In genomic region chr14:93094121-93094918, GRCh38 we compare ENCODE assay signal across 26 cellular contexts. TPM values are rescaled to one million over a fixed set of nuclear protein-coding genes. Genes with fewer than 3 reads are reported as not detected.
DNase-seq lines count a peak whose midpoint lies in the region; ATAC-seq and TF ChIP-seq lines count a peak whose summit lies in the region.
"Had no signal": no experiment of that assay in that cellular context is flagged by ENCODE, and none has a peak within 500 bp of the region (broad histone marks: within the 10 kb centered on the region; RNA-seq: fewer than 3 reads in every experiment).

No MANE protein-coding gene starts in this region.

- TF ChIP-seq CTCF in GM23338 (conservative IDR thresholded peaks at IDR 0.05; ENCODE audit: low read depth in 2 of 2) (no peak), body of pancreas (IDR thresholded peaks at IDR 0.05) (no peak)

- peaks cover 0 to 2% (median 0%) of the 10 kb centered on the region in 7 donors for H3K9me3 Mint-ChIP-seq in CD4-positive, CD25-positive, alpha-beta regulatory T cell
- no peaks in the 10 kb centered on the region for H3K9me3 Mint-ChIP-seq in GM23338
- H3K9me3 Mint-ChIP-seq in dendritic cell treated with granulocyte-macrophage colony-stimulating factor and Interleukin-4, amounts not matched to agents 40 ng/mL and 50 ng/mL, for 4 days: no peaks in the 10 kb centered on the region

- no peaks in the 10 kb centered on the region for H3K4me1 ChIP-seq in CD4-positive, CD25-positive, alpha-beta regulatory T cell (ENCODE audit: control insufficient read depth, insufficient read depth, low read length, poor library complexity, severe bottlenecking)
- 0 out of 2 replicates have a peak, but pooled peaks cover 3% of the 10 kb centered on the region for H3K4me1 ChIP-seq in GM23338 (ENCODE audit: insufficient read depth)
- peaks cover 5 to 7% of the 10 kb centered on the region in 2 donors for H3K4me1 ChIP-seq in neuronal stem cell (ENCODE audit: control insufficient read depth in 2 of 2, insufficient read depth in 1 of 2, low read depth in 1 of 2, low read length in 2 of 2)
- peaks cover 24% of the 10 kb centered on the region for H3K4me1 ChIP-seq in body of pancreas
- H3K4me1 ChIP-seq: colonic mucosa had no signal

- peak overlapping the region in 2 of 3 donors; percentile 67 to 85 for H3K27ac Mint-ChIP-seq in CD4-positive, CD25-positive, alpha-beta regulatory T cell
- peak overlapping the region; percentile 27; the same call in 1 of the 2 replicates for H3K27ac Mint-ChIP-seq in GM23338
- H3K27ac Mint-ChIP-seq in dendritic cell treated with granulocyte-macrophage colony-stimulating factor and Interleukin-4, amounts not matched to agents 40 ng/mL and 50 ng/mL, for 4 days: peak overlapping the region; percentile 6

- H2BK12ac ChIP-seq in neuronal stem cell (ENCODE audit: low read length): no peak overlapping the region

- no peaks in the 10 kb centered on the region for H3K27me3 Mint-ChIP-seq in CD4-positive, CD25-positive, alpha-beta regulatory T cell
- peaks cover 17% of the 10 kb centered on the region for H3K27me3 Mint-ChIP-seq in GM23338 (ENCODE audit: insufficient read depth, low read depth, poor library complexity)
- no peaks in the 10 kb centered on the region for H3K27me3 Mint-ChIP-seq in dendritic cell treated with granulocyte-macrophage colony-stimulating factor and Interleukin-4, amounts not matched to agents 40 ng/mL and 50 ng/mL, for 4 days

- no peaks in the 10 kb centered on the region for H3K9me3 ChIP-seq in CD4-positive, CD25-positive, alpha-beta regulatory T cell (ENCODE audit: control insufficient read depth in 2 of 2, low read length in 2 of 2)
- H3K9me3 ChIP-seq in neuronal stem cell (replicated peaks in 1 of 2; ENCODE audit: control insufficient read depth in 2 of 2, insufficient read depth in 1 of 2, low read depth in 1 of 2, low read length in 2 of 2): no peaks in the 10 kb centered on the region
- no peaks in the 10 kb centered on the region for H3K9me3 ChIP-seq in body of pancreas
- H3K9me3 ChIP-seq: adrenal gland, breast epithelium, colonic mucosa, MG63, testis, vagina had no signal

- no peak for TF ChIP-seq POLR2A in body of pancreas (IDR thresholded peaks at IDR 0.05)

- no peak overlapping the region for H3K9ac ChIP-seq in neuronal stem cell (ENCODE audit: low read depth, low read length, poor library complexity)
- H3K9ac ChIP-seq: GM23248 had no signal

- no peak overlapping the region for H4K8ac ChIP-seq in neuronal stem cell (ENCODE audit: low read depth, low read length)

- no peak overlapping the region for H2BK120ac ChIP-seq in neuronal stem cell (ENCODE audit: low read depth, low read length)

- peak overlapping the region; percentile 59 for H2BK5ac ChIP-seq in neuronal stem cell (ENCODE audit: low read length)

- H3K36me3 Mint-ChIP-seq in CD4-positive, CD25-positive, alpha-beta regulatory T cell: peaks cover 7% of the 10 kb centered on the region
- H3K36me3 Mint-ChIP-seq in GM23338 (ENCODE audit: low read depth): no peaks in the 10 kb centered on the region; the same call in 2 of the 3 replicates
- peaks cover 57% of the 10 kb centered on the region for H3K36me3 Mint-ChIP-seq in dendritic cell treated with granulocyte-macrophage colony-stimulating factor and Interleukin-4, amounts not matched to agents 40 ng/mL and 50 ng/mL, for 4 days (ENCODE audit: low read depth)

- no peaks in the 10 kb centered on the region for H3K27me3 ChIP-seq in CD4-positive, CD25-positive, alpha-beta regulatory T cell (ENCODE audit: control insufficient read depth, insufficient read depth, low read length)
- H3K27me3 ChIP-seq in GM23338 (ENCODE audit: insufficient read depth) (no peaks in the 10 kb centered on the region), neuronal stem cell (ENCODE audit: control insufficient read depth in 3 of 3, insufficient read depth in 3 of 3, low read depth in 1 of 3, low read length in 3 of 3) (no peaks in the 10 kb centered on the region), body of pancreas (no peaks in the 10 kb centered on the region)
- H3K27me3 ChIP-seq: adrenal gland, breast epithelium, colonic mucosa, MG63, testis, vagina had no signal

- DNase-seq in CD4-positive, CD25-positive, alpha-beta regulatory T cell: no peak
- DNase-seq in GM23338 (ENCODE audit: low spot score) (no peak), neuronal stem cell (ENCODE audit: low spot score) (no peak), body of pancreas (no peak)
- DNase-seq: activated effector memory CD4-positive, alpha-beta T cell treated with anti-CD3 and anti-CD28 coated beads, Interleukin-2, amount 50 U/mL, for 16 hours; activated T-cell treated with anti-CD3 and anti-CD28 coated beads for 4 hours; adrenal gland; colonic mucosa; GM23248; KBM-7; mammary epithelial cell; MG63; NCI-H1417; NCI-H2081; nucleus accumbens; OCI-M1; SHP77; stimulated activated CD4-positive, alpha-beta T cell treated with anti-CD3 and anti-CD28 coated beads, Interleukin-2, amount 100 ng/mL, for 48 hours; stimulated activated naive CD4-positive, alpha-beta T cell; T1000; testis had no signal

- H3K36me3 ChIP-seq in CD4-positive, CD25-positive, alpha-beta regulatory T cell (ENCODE audit: control insufficient read depth, insufficient read depth, low read length): no peaks in the 10 kb centered on the region
- H3K36me3 ChIP-seq in GM23338 (ENCODE audit: insufficient read depth): no peaks in the 10 kb centered on the region
- H3K36me3 ChIP-seq in neuronal stem cell (replicated peaks in 1 of 2; ENCODE audit: control insufficient read depth in 2 of 2, insufficient read depth in 2 of 2, low read length in 2 of 2): no peaks in the 10 kb centered on the region
- H3K36me3 ChIP-seq in body of pancreas (replicated peaks in 1 of 2; ENCODE audit: insufficient read depth in 1 of 2, low read depth in 2 of 2): no peaks in the 10 kb centered on the region
- H3K36me3 ChIP-seq: adrenal gland, breast epithelium, colonic mucosa, MG63, vagina had no signal

- H3K23ac ChIP-seq in neuronal stem cell (ENCODE audit: low read depth, low read length, poor library complexity): no peak overlapping the region

- no peak for ATAC-seq in CD4-positive, CD25-positive, alpha-beta regulatory T cell (ENCODE audit: low read depth in 2 of 2)
- ATAC-seq in GM23338 (no peak), HG03108 (IDR thresholded peaks at IDR 0.05; ENCODE audit: unreplicated experiment) (no peak), body of pancreas (no peak), HG03442 (IDR thresholded peaks at IDR 0.05; ENCODE audit: unreplicated experiment) (no peak)

- H3K14ac ChIP-seq in neuronal stem cell (ENCODE audit: low read length): peak overlapping the region; percentile 22

- H3K18ac ChIP-seq in neuronal stem cell (ENCODE audit: low read length): no peak overlapping the region

- H3K4ac ChIP-seq in neuronal stem cell (ENCODE audit: low read length): no peak overlapping the region

- H2BK15ac ChIP-seq in neuronal stem cell (ENCODE audit: low read length): no peak overlapping the region

- H2AFZ ChIP-seq in GM23338 (no peak overlapping the region), neuronal stem cell (ENCODE audit: low read length) (no peak overlapping the region)
- H2AFZ ChIP-seq: GM23248 had no signal

- peaks cover 6% of the 10 kb centered on the region for H3K79me1 ChIP-seq in neuronal stem cell (ENCODE audit: low read depth, low read length)

- H3K4me2 ChIP-seq in GM23338 (no peak overlapping the region), neuronal stem cell (ENCODE audit: insufficient read depth, low read length, poor library complexity, severe bottlenecking) (no peak overlapping the region)

- peak overlapping the region in 1 of 4 donors; percentile 22 for H3K4me3 Mint-ChIP-seq in CD4-positive, CD25-positive, alpha-beta regulatory T cell
- H3K4me3 Mint-ChIP-seq in GM23338: no peak overlapping the region
- no peak overlapping the region for H3K4me3 Mint-ChIP-seq in dendritic cell treated with granulocyte-macrophage colony-stimulating factor and Interleukin-4, amounts not matched to agents 40 ng/mL and 50 ng/mL, for 4 days

- H3F3A ChIP-seq in GM23338 (replicated peaks; ENCODE audit: low read depth): no peaks in the 10 kb centered on the region

- H4K91ac ChIP-seq in neuronal stem cell (ENCODE audit: low read depth, low read length, poor library complexity): peak overlapping the region; percentile 58

- H3K4me3 ChIP-seq in CD4-positive, CD25-positive, alpha-beta regulatory T cell (ENCODE audit: low read depth, low read length): no peak overlapping the region
- H3K4me3 ChIP-seq in GM23338 (no peak overlapping the region), neuronal stem cell (ENCODE audit: low read length in 2 of 2) (no peak overlapping the region), body of pancreas (no peak overlapping the region)
- H3K4me3 ChIP-seq: adrenal gland, breast epithelium, colonic mucosa, GM23248, MG63, testis, vagina had no signal

- intact Hi-C loops in dendritic cell treated with granulocyte-macrophage colony-stimulating factor and Interleukin-4, amounts not matched to agents 40 ng/mL and 50 ng/mL, for 4 days (cut with micrococcal nuclease): no loop called here
- intact Hi-C loops in body of pancreas (cut with DNase I): no loop called here

- H3K79me2 ChIP-seq in GM23338 (replicated peaks; ENCODE audit: insufficient read depth): peaks cover 100% of the 10 kb centered on the region

- H3K4me1 Mint-ChIP-seq in CD4-positive, CD25-positive, alpha-beta regulatory T cell: peaks cover 0 to 50% (median 19%) of the 10 kb centered on the region in 4 donors
- peaks cover 58% of the 10 kb centered on the region for H3K4me1 Mint-ChIP-seq in GM23338
- H3K4me1 Mint-ChIP-seq in dendritic cell treated with granulocyte-macrophage colony-stimulating factor and Interleukin-4, amounts not matched to agents 40 ng/mL and 50 ng/mL, for 4 days (ENCODE audit: low read depth): peaks cover 89% of the 10 kb centered on the region

- H2AK5ac ChIP-seq in neuronal stem cell (ENCODE audit: low read depth, low read length): no peak overlapping the region

- H3K9me2 ChIP-seq in GM23338 (ENCODE audit: insufficient read depth): no peaks in the 10 kb centered on the region

- peaks cover 38% of the 10 kb centered on the region for H4K20me1 ChIP-seq in GM23338 (replicated peaks; ENCODE audit: insufficient read depth)

- WGBS in neuronal stem cell (ENCODE audit: extremely low coverage in 2 of 2, insufficient read length in 2 of 2, insufficient replicate concordance in 1 of 2), 2 donors: no CpG with 5 or more reads among the region's 20 CpGs
- 92 to 93% methylated on average over 17 to 20 of the region's 20 CpGs for WGBS in body of pancreas, 2 donors

- no peak overlapping the region for H3K27ac ChIP-seq in CD4-positive, CD25-positive, alpha-beta regulatory T cell (ENCODE audit: insufficient read depth, low read length, poor library complexity, severe bottlenecking)
- no peak overlapping the region for H3K27ac ChIP-seq in GM23338 (ENCODE audit: low read depth)
- no peak overlapping the region for H3K27ac ChIP-seq in neuronal stem cell (replicated peaks; ENCODE audit: low read length)
- no peak overlapping the region for H3K27ac ChIP-seq in body of pancreas
- H3K27ac ChIP-seq: adrenal gland, breast epithelium, colonic mucosa, GM23248, testis had no signal

RNA-seq across cellular contexts. Expression of gene ITPK1, which starts 21.4 kb away (rescaled TPM):
- 54.1 TPM for total RNA-seq in CD4-positive, CD25-positive, alpha-beta regulatory T cell
- polyA plus RNA-seq in CD4-positive, CD25-positive, alpha-beta regulatory T cell: 10 to 100 TPM; 19.5 to 24.5 (median 21.3) TPM
- total RNA-seq in GM23338 (2014; rRNA removed; shearing (Covaris generic)): 88.1 and 101 TPM in 2 replicates
- polyA plus RNA-seq in GM23338 (2016; fragmentation: Nextera tagmentation; extraction: Ambion mirVana): 35.9 and 39.9 TPM in 2 replicates
- 22.2 TPM for polyA plus RNA-seq in neuronal stem cell (2013, experiment 1 of 2)
- 24.0 TPM for polyA plus RNA-seq in neuronal stem cell (2013, experiment 2 of 2)
- total RNA-seq in body of pancreas: 10 to 100 TPM; 30.1 to 32.6 TPM

Comparison
In these comparisons a context has a peak if more than half of its experiments do, and no peak if none do; other contexts are left out.
1. H3K27ac Mint-ChIP-seq: peak in every context shown above with its lines; median percentile 76 in CD4-positive, CD25-positive, alpha-beta regulatory T cell; 27 in GM23338; 6 in dendritic cell treated with granulocyte-macrophage colony-stimulating factor and Interleukin-4, amounts not matched to agents 40 ng/mL and 50 ng/mL, for 4 days.